ENCODE assay signal across 8 cellular contexts in genomic region chr6:156933201-156934053, GRCh38.
DNase-seq lines count a peak whose midpoint lies in the region; ATAC-seq and TF ChIP-seq lines count a peak whose summit lies in the region.

No MANE protein-coding gene starts in this region.

- H3K27ac Mint-ChIP-seq in activated naive CD4-positive, alpha-beta T cell treated with anti-CD3 and anti-CD28 coated beads, Interleukin-2, amount 50 U/mL, for 24 hours = peak overlapping the region; percentile 78
- H3K27ac Mint-ChIP-seq in activated naive CD4-positive, alpha-beta T cell treated with anti-CD3 and anti-CD28 coated beads, Interleukin-2, amount 10 ng/mL, durations not matched to agents 7 days and 5 days = no peak overlapping the region
- H3K27ac Mint-ChIP-seq in activated naive CD4-positive, alpha-beta T cell treated with anti-CD3 and anti-CD28 coated beads for 36 hours = no peak overlapping the region

- TF ChIP-seq EP300 in SK-N-SH (IDR thresholded peaks at IDR 0.05; ENCODE audit: borderline replicate concordance in 1 of 2, low read depth in 1 of 2, low read length in 1 of 2) (no peak), upper lobe of left lung (IDR thresholded peaks at IDR 0.05) (no peak)

- DNase-seq in activated naive CD4-positive, alpha-beta T cell treated with anti-CD3 and anti-CD28 coated beads, Interleukin-2, amount 10 ng/mL, durations not matched to agents 7 days and 5 days = no peak
- no peak for DNase-seq in SK-N-SH
- peak; percentile 33 for DNase-seq in iPS-NIHi7 (ENCODE audit: extremely low spot score)
- peak in 1 of 2 donors; percentile 76 for DNase-seq in upper lobe of left lung
- DNase-seq in activated naive CD4-positive, alpha-beta T cell treated with anti-CD3 and anti-CD28 coated beads for 36 hours = no peak
- no peak for DNase-seq in SIG-M5 treated with dmso at 0.1 percent for 504 hours (lab: John Stamatoyannopoulos, UW; ENCODE audit: unreplicated experiment)

- no peaks in the 10 kb centered on the region for H3K9me2 ChIP-seq in SK-N-SH

- H4K20me1 ChIP-seq in SK-N-SH (ENCODE audit: insufficient read depth) = peaks cover 43% of the 10 kb centered on the region

- peaks cover 0 to 16% of the 10 kb centered on the region in 2 experiments for H3K36me3 ChIP-seq in SK-N-SH (replicated peaks in 1 of 2; ENCODE audit: control insufficient read depth in 1 of 2, insufficient read depth in 2 of 2, low read length in 1 of 2)
- H3K36me3 ChIP-seq in upper lobe of left lung = no peaks in the 10 kb centered on the region

- no peak for TF ChIP-seq POLR2A in upper lobe of left lung (IDR thresholded peaks at IDR 0.05)

- POLR2A ChIA-PET in SK-N-SH (lab: Yijun Ruan, JAX) = no interaction called here

- peaks cover 8% of the 10 kb centered on the region in 2 experiments; a peak in 3 of 4 replicates for H3K4me1 ChIP-seq in SK-N-SH (ENCODE audit: control insufficient read depth in 1 of 2, insufficient read depth in 2 of 2, low read depth in 1 of 2, low read length in 1 of 2)
- H3K4me1 ChIP-seq in upper lobe of left lung = peaks cover 15 to 25% (median 18%) of the 10 kb centered on the region in 4 donors

- WGBS in SK-N-SH (ENCODE audit: low lambda C conversion rate) = 82% methylated on average over 7 of the region's 7 CpGs
- WGBS in upper lobe of left lung, 2 donors = 43 to 49% methylated on average over 7 of the region's 7 CpGs

- intact Hi-C loops in activated naive CD4-positive, alpha-beta T cell treated with anti-CD3 and anti-CD28 coated beads for 36 hours (cut with micrococcal nuclease) = loop anchor here (2.0 kb wide), 1 partner anchor 77 kb away; no protein-coding TSS in a partner anchor

- peak; percentile 56 for TF ChIP-seq RAD21 in SK-N-SH (IDR thresholded peaks at IDR 0.05; ENCODE audit: low read length)

- peaks cover 92% of the 10 kb centered on the region for H3K79me2 ChIP-seq in SK-N-SH (ENCODE audit: insufficient read depth)

- H3K27me3 Mint-ChIP-seq in activated naive CD4-positive, alpha-beta T cell treated with anti-CD3 and anti-CD28 coated beads, Interleukin-2, amount 50 U/mL, for 24 hours = no peaks in the 10 kb centered on the region
- H3K27me3 Mint-ChIP-seq in activated naive CD4-positive, alpha-beta T cell treated with anti-CD3 and anti-CD28 coated beads, Interleukin-2, amount 10 ng/mL, durations not matched to agents 7 days and 5 days = no peaks in the 10 kb centered on the region
- H3K27me3 Mint-ChIP-seq in activated naive CD4-positive, alpha-beta T cell treated with anti-CD3 and anti-CD28 coated beads for 36 hours (ENCODE audit: low read depth) = no peaks in the 10 kb centered on the region

- peaks cover 83% of the 10 kb centered on the region for H3K4me1 Mint-ChIP-seq in activated naive CD4-positive, alpha-beta T cell treated with anti-CD3 and anti-CD28 coated beads, Interleukin-2, amount 50 U/mL, for 24 hours
- no peaks in the 10 kb centered on the region for H3K4me1 Mint-ChIP-seq in activated naive CD4-positive, alpha-beta T cell treated with anti-CD3 and anti-CD28 coated beads, Interleukin-2, amount 10 ng/mL, durations not matched to agents 7 days and 5 days
- peaks cover 60% of the 10 kb centered on the region for H3K4me1 Mint-ChIP-seq in activated naive CD4-positive, alpha-beta T cell treated with anti-CD3 and anti-CD28 coated beads for 36 hours (ENCODE audit: low read depth)

- H3K27ac ChIP-seq in SK-N-SH (ENCODE audit: low read depth in 2 of 2, low read length in 1 of 2) (peak overlapping the region in 1 of 2 experiments; percentile 12; a peak in 1 of 4 replicates), upper lobe of left lung (peak overlapping the region; percentile 16 to 52 (median 29))

- H3K4me3 Mint-ChIP-seq in activated naive CD4-positive, alpha-beta T cell treated with anti-CD3 and anti-CD28 coated beads, Interleukin-2, amount 50 U/mL, for 24 hours = no peak overlapping the region
- no peak overlapping the region for H3K4me3 Mint-ChIP-seq in activated naive CD4-positive, alpha-beta T cell treated with anti-CD3 and anti-CD28 coated beads, Interleukin-2, amount 10 ng/mL, durations not matched to agents 7 days and 5 days
- H3K4me3 Mint-ChIP-seq in activated naive CD4-positive, alpha-beta T cell treated with anti-CD3 and anti-CD28 coated beads for 36 hours = no peak overlapping the region

- H3F3A ChIP-seq in SK-N-SH (replicated peaks; ENCODE audit: insufficient read depth) = peaks cover 8% of the 10 kb centered on the region

- H3K9me3 ChIP-seq in SK-N-SH = no peaks in the 10 kb centered on the region
- no peaks in the 10 kb centered on the region for H3K9me3 ChIP-seq in upper lobe of left lung

- H3K27me3 ChIP-seq in SK-N-SH (ENCODE audit: insufficient read depth) (no peaks in the 10 kb centered on the region), upper lobe of left lung (no peaks in the 10 kb centered on the region)

- ATAC-seq in upper lobe of left lung (ENCODE audit: low FRiP score in 2 of 2) = peak; percentile 49 to 71
- no peak for ATAC-seq in GM21367 (IDR thresholded peaks at IDR 0.05; ENCODE audit: unreplicated experiment)

- H3K9me3 Mint-ChIP-seq in activated naive CD4-positive, alpha-beta T cell treated with anti-CD3 and anti-CD28 coated beads, Interleukin-2, amount 50 U/mL, for 24 hours = no peaks in the 10 kb centered on the region
- H3K9me3 Mint-ChIP-seq in activated naive CD4-positive, alpha-beta T cell treated with anti-CD3 and anti-CD28 coated beads, Interleukin-2, amount 10 ng/mL, durations not matched to agents 7 days and 5 days = no peaks in the 10 kb centered on the region
- H3K9me3 Mint-ChIP-seq in activated naive CD4-positive, alpha-beta T cell treated with anti-CD3 and anti-CD28 coated beads for 36 hours = no peaks in the 10 kb centered on the region

- no peak overlapping the region for H2AFZ ChIP-seq in SK-N-SH (ENCODE audit: low read depth)

- peaks cover 12% of the 10 kb centered on the region for H3K36me3 Mint-ChIP-seq in activated naive CD4-positive, alpha-beta T cell treated with anti-CD3 and anti-CD28 coated beads, Interleukin-2, amount 50 U/mL, for 24 hours
- peaks cover 18% of the 10 kb centered on the region for H3K36me3 Mint-ChIP-seq in activated naive CD4-positive, alpha-beta T cell treated with anti-CD3 and anti-CD28 coated beads, Interleukin-2, amount 10 ng/mL, durations not matched to agents 7 days and 5 days
- H3K36me3 Mint-ChIP-seq in activated naive CD4-positive, alpha-beta T cell treated with anti-CD3 and anti-CD28 coated beads for 36 hours (ENCODE audit: low read depth) = peaks cover 7% of the 10 kb centered on the region

- no peak overlapping the region for H3K9ac ChIP-seq in SK-N-SH

- CTCF ChIA-PET in activated naive CD4-positive, alpha-beta T cell treated with anti-CD3 and anti-CD28 coated beads, Interleukin-2, amount 10 ng/mL, durations not matched to agents 7 days and 5 days (lab: Charles Lee) = interaction anchor here (1.1 to 1.6 kb wide), 3 partner anchors 9 to 13 kb away, joined by 3 to 4 read pairs (median 3); no protein-coding TSS in a partner anchor
- CTCF ChIA-PET in SK-N-SH (lab: Yijun Ruan, JAX) = interaction anchor here (0.6 to 1.9 kb wide), 13 partner anchors 9 to 162 kb away, joined by 3 to 7 read pairs (median 4); no protein-coding TSS in a partner anchor
- CTCF ChIA-PET in activated naive CD4-positive, alpha-beta T cell treated with anti-CD3 and anti-CD28 coated beads for 36 hours (lab: Charles Lee) = interaction anchor here (0.9 to 1.7 kb wide), 4 partner anchors 9 to 145 kb away, joined by 4 to 7 read pairs (median 5); no protein-coding TSS in a partner anchor

- TF ChIP-seq CTCF in SK-N-SH (IDR thresholded peaks at IDR 0.05) = no peak
- no peak for TF ChIP-seq CTCF in upper lobe of left lung (IDR thresholded peaks at IDR 0.05)

- H3K4me3 ChIP-seq in SK-N-SH (ENCODE audit: low read depth in 2 of 2, low read length in 1 of 2) = no peak overlapping the region
- no peak overlapping the region for H3K4me3 ChIP-seq in upper lobe of left lung

- no peak overlapping the region for H3K4me2 ChIP-seq in SK-N-SH

TF ChIP-seq in SK-N-SH, 30 proteins besides CTCF, POLR2A, EP300 and RAD21:
- TF ChIP-seq IRF3 (IDR thresholded peaks at IDR 0.05; ENCODE audit: low read depth, low read length) (no peak), SMC3 (IDR thresholded peaks at IDR 0.05; ENCODE audit: low read depth, low read length) (peak; percentile 29; the same call in 1 of the 2 replicates)
